Comparison of ENCODE assay signal across 1 cellular context in genomic region chr6:28542440-28543293, GRCh38.
A peak's percentile ranks its signal among the peaks of the same experiment; 100 is the strongest.
TF ChIP-seq lines count a peak whose summit lies in the region.

No MANE protein-coding gene starts in this region.

TF ChIP-seq in HEK293, 187 proteins besides CTCF, POLR2A, EP300 and RAD21 (continued from another document and continues in another):
- TF ChIP-seq ZNF148 (tag by site-specific recombination; IDR thresholded peaks at IDR 0.05; ENCODE audit: borderline replicate concordance) = 0 out of 2 replicates have a peak, but pooled peaks have one; percentile 59
- no peak for TF ChIP-seq ZNF585B (tag by site-specific recombination; IDR thresholded peaks at IDR 0.05)
- peak; percentile 22; the same call in 1 of the 2 replicates for TF ChIP-seq ZNF362 (tag by site-specific recombination; IDR thresholded peaks at IDR 0.05)
- TF ChIP-seq PRDM6 (tag by site-specific recombination; IDR thresholded peaks at IDR 0.05) = peak; percentile 24; the same call in 1 of the 2 replicates
- no peak; the same call in 1 of the 2 replicates for TF ChIP-seq HOXD13 (CRISPR knock-in tag; IDR thresholded peaks at IDR 0.05; ENCODE audit: borderline replicate concordance)
- peak; percentile 82 for TF ChIP-seq ZFHX2 (tag by site-specific recombination; conservative IDR thresholded peaks at IDR 0.05)
- no peak; the same call in 1 of the 2 replicates for TF ChIP-seq REST (tag by site-specific recombination; IDR thresholded peaks at IDR 0.05)
- no peak for TF ChIP-seq SETDB1 (IDR thresholded peaks at IDR 0.05; ENCODE audit: insufficient read length, low read length)
- TF ChIP-seq ZFP69B (tag by site-specific recombination; IDR thresholded peaks at IDR 0.05) = peak; percentile 95
- no peak for TF ChIP-seq ZNF530 (tag by site-specific recombination; IDR thresholded peaks at IDR 0.05; ENCODE audit: low read depth)
- 0 out of 2 replicates have a peak, but pooled peaks have one; percentile 26 for TF ChIP-seq TSHZ1 (tag by site-specific recombination; IDR thresholded peaks at IDR 0.05; ENCODE audit: borderline replicate concordance)
- TF ChIP-seq ZNF391 (tag by site-specific recombination; IDR thresholded peaks at IDR 0.05; ENCODE audit: borderline replicate concordance, low read depth) = peak; percentile 81
- no peak for TF ChIP-seq ZNF549 (tag by site-specific recombination; IDR thresholded peaks at IDR 0.05)
- TF ChIP-seq TRIM28 (IDR thresholded peaks at IDR 0.05; ENCODE audit: borderline replicate concordance, low read length) = peak; percentile 97
- peak; percentile 99 for TF ChIP-seq PRDM1 (tag by site-specific recombination; IDR thresholded peaks at IDR 0.05)
- no peak for TF ChIP-seq ZNF488 (tag by site-specific recombination; IDR thresholded peaks at IDR 0.05)
- TF ChIP-seq ZNF621 (tag by site-specific recombination; IDR thresholded peaks at IDR 0.05) = no peak
- TF ChIP-seq KLF16 (tag by site-specific recombination; IDR thresholded peaks at IDR 0.05) = peak; percentile 61; the same call in 1 of the 2 replicates
- no peak for TF ChIP-seq MYNN (tag by site-specific recombination; IDR thresholded peaks at IDR 0.05; ENCODE audit: borderline replicate concordance)
- peak; percentile 41; the same call in 1 of the 2 replicates for TF ChIP-seq ATF2 (tag by site-specific recombination; IDR thresholded peaks at IDR 0.05; ENCODE audit: low read depth)
- no peak for TF ChIP-seq ZNF791 (tag by site-specific recombination; IDR thresholded peaks at IDR 0.05)
- TF ChIP-seq ZNF629 (tag by site-specific recombination; IDR thresholded peaks at IDR 0.05) = peak; percentile 67; the same call in 1 of the 2 replicates
- TF ChIP-seq ZNF10 (tag by site-specific recombination; IDR thresholded peaks at IDR 0.05) = no peak
- peak; percentile 44 for TF ChIP-seq ZNF184 (tag by site-specific recombination; IDR thresholded peaks at IDR 0.05)
- TF ChIP-seq INSM2 (tag by site-specific recombination; IDR thresholded peaks at IDR 0.05) = no peak
- no peak for TF ChIP-seq PBX3 (CRISPR knock-in tag; IDR thresholded peaks at IDR 0.05)
- TF ChIP-seq ZSCAN5A (tag by site-specific recombination; IDR thresholded peaks at IDR 0.05) = 0 out of 2 replicates have a peak, but pooled peaks have one; percentile 62
- no peak for TF ChIP-seq GLI4 (tag by site-specific recombination; IDR thresholded peaks at IDR 0.05)
- 0 out of 2 replicates have a peak, but pooled peaks have one; percentile 30 for TF ChIP-seq SALL2 (tag by site-specific recombination; IDR thresholded peaks at IDR 0.05; ENCODE audit: borderline replicate concordance)
- peak; percentile 96 for TF ChIP-seq HIC1 (tag by site-specific recombination; IDR thresholded peaks at IDR 0.05)
- no peak for TF ChIP-seq ZSCAN16 (tag by site-specific recombination; IDR thresholded peaks at IDR 0.05)
- TF ChIP-seq ZNF274 (IDR thresholded peaks at IDR 0.05; ENCODE audit: low read length) = no peak
- TF ChIP-seq ZNF274 (tag by site-specific recombination; IDR thresholded peaks at IDR 0.05; ENCODE audit: borderline replicate concordance) = no peak
- no peak for TF ChIP-seq ZNF112 (tag by site-specific recombination; IDR thresholded peaks at IDR 0.05)
